In genomic region chr1:224867715-224868114, GRCh38 we compare ENCODE assay signal across 18 cellular contexts.
"Had no signal": no experiment of that assay in that cellular context is flagged by ENCODE, and none has a peak within 500 bp of the region (broad histone marks: within the 10 kb centered on the region; RNA-seq: fewer than 3 reads in every experiment).

No MANE protein-coding gene starts in this region.

- H3K4me1 Mint-ChIP-seq: endodermal cell, nephron had no signal

- H3K4me3 Mint-ChIP-seq: endodermal cell, nephron had no signal

- H3K4me3 ChIP-seq: cardiac muscle cell, right atrium auricular region, skin epidermis, tibial artery, uterus had no signal

- H3K9me3 ChIP-seq: tibial artery, uterus had no signal

- H3K27ac Mint-ChIP-seq: endodermal cell, nephron, progenitor cell of endocrine pancreas had no signal

- H3K27me3 ChIP-seq: cardiac muscle cell, right atrium auricular region, tibial artery, uterus had no signal

- H3K27ac ChIP-seq: cardiac muscle cell, right atrium auricular region, skin epidermis, tibial artery, uterus had no signal

- H3K27me3 Mint-ChIP-seq: progenitor cell of endocrine pancreas had no signal

- H3K4me1 ChIP-seq: right atrium auricular region, tibial artery, uterus had no signal

- H3K36me3 ChIP-seq: cardiac muscle cell, right atrium auricular region, tibial artery, uterus had no signal

- DNase-seq: activated CD4-positive, CD25-positive, alpha-beta regulatory T cell treated with anti-CD3 and anti-CD28 coated beads, Interleukin-2, amount 50 U/mL, for 72 hours; activated naive CD4-positive, alpha-beta T cell treated with Interleukin-2 at 50 U/mL for 16 hours; activated T-cell treated with anti-CD3 and anti-CD28 coated beads for 4 hours; aorta; glutamatergic neuron; nucleus accumbens; stimulated activated CD4-positive, alpha-beta T cell treated with anti-CD3 and anti-CD28 coated beads, Interleukin-15, amount 100 ng/mL, for 24 hours; stimulated activated CD4-positive, alpha-beta T cell treated with anti-CD3 and anti-CD28 coated beads, Interleukin-4, amount 100 ng/mL, for 24 hours; stimulated activated naive CD4-positive, alpha-beta T cell; T1000; tibial artery; uterus had no signal
